ENCODE assay signal across 15 cellular contexts in genomic region chr1:12309783-12310742, GRCh38.
DNase-seq lines count a peak whose midpoint lies in the region; ATAC-seq and TF ChIP-seq lines count a peak whose summit lies in the region.
"Had no signal": no experiment of that assay in that cellular context is flagged by ENCODE, and none has a peak within 500 bp of the region (broad histone marks: within the 10 kb centered on the region; RNA-seq: fewer than 3 reads in every experiment).

No MANE protein-coding gene starts in this region.

- H3K27me3 ChIP-seq in MG63 (no peaks in the 10 kb centered on the region), right cardiac atrium (ENCODE audit: control insufficient read depth, insufficient read depth) (no peaks in the 10 kb centered on the region), spleen (replicated peaks in 1 of 7) (no peaks in the 10 kb centered on the region)
- H3K27me3 ChIP-seq: BLaER1 treated with 17β-estradiol and CSF1 and Interleukin-3, amounts not matched to agents 10 nM and 100 nM had no signal

- intact Hi-C loops in right cardiac atrium (cut with DNase I) (loop anchor here in 3 of 4 donors (5.0 to 10.0 kb wide), 2 partner anchors 312 to 315 kb away; no protein-coding TSS in a partner anchor), spleen (cut with DNase I; ENCODE audit: low total_unique reads) (no loop called here)

- no peak for TF ChIP-seq CTCF in spleen (IDR thresholded peaks at IDR 0.05 in 8 of 11, conservative IDR thresholded peaks at IDR 0.05 in 3 of 11)

- ATAC-seq in right cardiac atrium (peak; percentile 80 to 84), HG02798 (IDR thresholded peaks at IDR 0.05; ENCODE audit: poor library complexity, unreplicated experiment) (no peak)
- ATAC-seq: Panc1 had no signal

- TF ChIP-seq POLR2A in spleen (IDR thresholded peaks at IDR 0.05), result no peak

- no peak overlapping the region for H3K4me3 ChIP-seq in MG63
- no peak overlapping the region for H3K4me3 ChIP-seq in right cardiac atrium (ENCODE audit: low read length)
- no peak overlapping the region for H3K4me3 ChIP-seq in spleen
- H3K4me3 ChIP-seq: BLaER1 treated with 17β-estradiol and CSF1 and Interleukin-3, amounts not matched to agents 10 nM and 100 nM had no signal

- H3K9me3 ChIP-seq in MG63 (no peaks in the 10 kb centered on the region), right cardiac atrium (ENCODE audit: control insufficient read depth, low read length) (no peaks in the 10 kb centered on the region), spleen (no peaks in the 10 kb centered on the region)

- peaks cover 60% of the 10 kb centered on the region for H3K36me3 ChIP-seq in MG63
- H3K36me3 ChIP-seq in spleen, result peaks cover 4 to 100% (median 87%) of the 10 kb centered on the region in 6 donors

- DNase-seq in MG63 (peak; percentile 63), right cardiac atrium (peak in 1 of 3 donors; percentile 53), smooth muscle cell of the brain vasculature (ENCODE audit: low read depth, low spot score) (peak; percentile 71), EL (no peak), spleen (no peak)
- no peak for DNase-seq in effector CD4-positive, alpha-beta T cell
- DNase-seq: activated CD4-positive, alpha-beta T cell treated with anti-CD3 and anti-CD28 coated beads, Interleukin-2, amount 10 ng/mL, durations not matched to agents 24 days and 14 days; activated effector memory CD4-positive, alpha-beta T cell treated with Interleukin-2 at 50 U/mL for 16 hours; GOT3; NCI-H1048; NCI-H446 treated with DMSO at 0.1 percent for 48 hours had no signal

- 44% methylated on average over 6 of the region's 6 CpGs for WGBS in right cardiac atrium
- 85 to 92% (median 86%) methylated on average over 6 of the region's 6 CpGs for WGBS in spleen, 5 donors

- no peaks in the 10 kb centered on the region for H3K4me1 ChIP-seq in right cardiac atrium (ENCODE audit: control insufficient read depth, insufficient read depth, low read length)
- H3K4me1 ChIP-seq in spleen, result peaks cover 0 to 10% (median 0%) of the 10 kb centered on the region in 6 donors

- H3K27ac ChIP-seq in cingulate gyrus (ENCODE audit: low read depth, low read length) (peak overlapping the region; percentile 69), right cardiac atrium (ENCODE audit: low read length) (peak overlapping the region; percentile 53), spleen (no peak overlapping the region)

Comparison
In these comparisons a context has a peak if more than half of its experiments do, and no peak if none do; other contexts are left out.
1. DNase-seq: peak in MG63 (single experiment) and smooth muscle cell of the brain vasculature (single experiment); none in EL (single experiment), spleen (single experiment) and effector CD4-positive, alpha-beta T cell (single experiment).
2. H3K27ac ChIP-seq: peak in cingulate gyrus (single experiment) and right cardiac atrium (single experiment); none in spleen (0 of 8).